ENCODE assay signal across 8 cellular contexts in genomic region chr12:109899345-109899744, GRCh38. TPM values are rescaled to one million over a fixed set of nuclear protein-coding genes. Genes with fewer than 3 reads are reported as not detected.
A peak's percentile ranks its signal among the peaks of the same experiment; 100 is the strongest.
DNase-seq lines count a peak whose midpoint lies in the region; ATAC-seq, FAIRE-seq and TF ChIP-seq lines count a peak whose summit lies in the region.
"Not testable (repeated sequence)": the region's sequence is repeated elsewhere in the genome, so short reads cannot be mapped to it uniquely, and the experiment has no call there.

No MANE protein-coding gene starts in this region.

- not testable (repeated sequence) for H4K8ac ChIP-seq in neuronal stem cell (ENCODE audit: low read depth, low read length)

- H3K9me3 ChIP-seq in BLaER1 treated with 17β-estradiol and CSF1 and Interleukin-3, amounts not matched to agents 10 nM and 100 nM (replicated peaks in 1 of 11); kidney (ENCODE audit: control insufficient read depth in 1 of 2, low read length in 2 of 2); neuronal stem cell (replicated peaks in 1 of 2; ENCODE audit: control insufficient read depth in 2 of 2, insufficient read depth in 1 of 2, low read depth in 1 of 2, low read length in 2 of 2): not testable (repeated sequence)

- not testable (repeated sequence) for H2AK5ac ChIP-seq in neuronal stem cell (ENCODE audit: low read depth, low read length)

- POLR2A ChIA-PET in activated naive CD8-positive, alpha-beta T cell treated with anti-CD3 and anti-CD28 coated beads, Interleukin-2, amount 10 ng/mL, durations not matched to agents 7 days and 5 days (lab: Charles Lee), result interaction anchor here (2.7 kb wide), 1 partner anchor 11 kb away, joined by 20 read pairs; no protein-coding TSS in a partner anchor

- peak overlapping the region; percentile 62 to 97 (median 96) for H3K27ac Mint-ChIP-seq in IgD-negative memory B cell
- peak overlapping the region; percentile 98 for H3K27ac Mint-ChIP-seq in T-helper 2 cell treated with Interferon-gamma antibody and Interleukin-4, amounts not matched to agents 5 μg/mL and 100 μg/mL, for 36 hours
- H3K27ac Mint-ChIP-seq in activated naive CD8-positive, alpha-beta T cell treated with anti-CD3 and anti-CD28 coated beads, Interleukin-2, amount 10 ng/mL, durations not matched to agents 7 days and 5 days, result peak overlapping the region; percentile 96
- peak overlapping the region; percentile 90 for H3K27ac Mint-ChIP-seq in endothelial cell (ENCODE audit: unreplicated experiment)
- not testable (repeated sequence) for H3K27ac Mint-ChIP-seq in stimulated activated naive CD8-positive, alpha-beta T cell treated with anti-CD3 and anti-CD28 coated beads, Interleukin-15, amount 100 ng/mL, for 72 hours

- not testable (repeated sequence) for H2BK120ac ChIP-seq in neuronal stem cell (ENCODE audit: low read depth, low read length)

- H3K9ac ChIP-seq in BLaER1 treated with 17β-estradiol and CSF1 and Interleukin-3, amounts not matched to agents 10 nM and 100 nM, result peak overlapping the region; percentile 87 to 93 (median 90); a peak in 21 of 22 replicates
- peak overlapping the region in 1 of 2 donors; percentile 51 for H3K9ac ChIP-seq in kidney (ENCODE audit: low read length in 2 of 2)
- H3K9ac ChIP-seq in neuronal stem cell (ENCODE audit: low read depth, low read length, poor library complexity), result not testable (repeated sequence)

- no CpG with 5 or more reads among the region's 15 CpGs for WGBS in neuronal stem cell (ENCODE audit: extremely low coverage in 2 of 2, insufficient read length in 2 of 2, insufficient replicate concordance in 1 of 2), 2 donors

- not testable (repeated sequence) for FAIRE-seq in kidney (lab: Jason Lieb, UNC)

- not testable (repeated sequence) for H3K18ac ChIP-seq in neuronal stem cell (ENCODE audit: low read length)

- H2BK15ac ChIP-seq in neuronal stem cell (ENCODE audit: low read length), result not testable (repeated sequence)

- intact Hi-C loops in kidney (cut with DNase I), result not testable (repeated sequence)

- peak overlapping the region; percentile 81 to 97 (median 93) for H3K4me2 ChIP-seq in BLaER1 treated with 17β-estradiol and CSF1 and Interleukin-3, amounts not matched to agents 10 nM and 100 nM
- not testable (repeated sequence) for H3K4me2 ChIP-seq in neuronal stem cell (ENCODE audit: insufficient read depth, low read length, poor library complexity, severe bottlenecking)

- H3K9me3 Mint-ChIP-seq in IgD-negative memory B cell; T-helper 2 cell treated with Interferon-gamma antibody and Interleukin-4, amounts not matched to agents 5 μg/mL and 100 μg/mL, for 36 hours; activated naive CD8-positive, alpha-beta T cell treated with anti-CD3 and anti-CD28 coated beads, Interleukin-2, amount 10 ng/mL, durations not matched to agents 7 days and 5 days; endothelial cell (ENCODE audit: unreplicated experiment); stimulated activated naive CD8-positive, alpha-beta T cell treated with anti-CD3 and anti-CD28 coated beads, Interleukin-15, amount 100 ng/mL, for 72 hours: not testable (repeated sequence)

- peaks cover 17 to 30% (median 22%) of the 10 kb centered on the region in 10 experiments for H3K4me1 ChIP-seq in BLaER1 treated with 17β-estradiol and CSF1 and Interleukin-3, amounts not matched to agents 10 nM and 100 nM
- not testable (repeated sequence) for H3K4me1 ChIP-seq in kidney (ENCODE audit: control insufficient read depth in 1 of 2, insufficient read depth in 1 of 2, low read depth in 1 of 2, low read length in 2 of 2); neuronal stem cell (ENCODE audit: control insufficient read depth in 2 of 2, insufficient read depth in 1 of 2, low read depth in 1 of 2, low read length in 2 of 2)

- not testable (repeated sequence) for H3K4ac ChIP-seq in neuronal stem cell (ENCODE audit: low read length)

- peak overlapping the region; percentile 79 to 88 (median 80); a peak in 14 of 20 replicates for H3K4me3 ChIP-seq in BLaER1 treated with 17β-estradiol and CSF1 and Interleukin-3, amounts not matched to agents 10 nM and 100 nM
- H3K4me3 ChIP-seq in kidney (ENCODE audit: low read length in 2 of 2), result peak overlapping the region; percentile 81 to 85
- peak overlapping the region in 1 of 2 donors; percentile 66 for H3K4me3 ChIP-seq in neuronal stem cell (ENCODE audit: low read length in 2 of 2)

- TF ChIP-seq CTCF in endothelial cell (IDR thresholded peaks at IDR 0.05; ENCODE audit: unreplicated experiment); kidney (IDR thresholded peaks at IDR 0.05; ENCODE audit: borderline replicate concordance, extremely low read depth, insufficient read depth): not testable (repeated sequence)

- H2BK12ac ChIP-seq in neuronal stem cell (ENCODE audit: low read length), result not testable (repeated sequence)

- not testable (repeated sequence) for ATAC-seq in activated naive CD8-positive, alpha-beta T cell treated with anti-CD3 and anti-CD28 coated beads, Interleukin-2, amount 10 ng/mL, durations not matched to agents 7 days and 5 days (ENCODE audit: low read depth); stimulated activated naive CD8-positive, alpha-beta T cell treated with anti-CD3 and anti-CD28 coated beads, Interleukin-15, amount 100 ng/mL, for 72 hours

- H3K36me3 Mint-ChIP-seq in IgD-negative memory B cell; activated naive CD8-positive, alpha-beta T cell treated with anti-CD3 and anti-CD28 coated beads, Interleukin-2, amount 10 ng/mL, durations not matched to agents 7 days and 5 days; endothelial cell (ENCODE audit: low read depth, unreplicated experiment): not testable (repeated sequence)
- H3K36me3 Mint-ChIP-seq in T-helper 2 cell treated with Interferon-gamma antibody and Interleukin-4, amounts not matched to agents 5 μg/mL and 100 μg/mL, for 36 hours (ENCODE audit: low read depth), result peaks cover 12% of the 10 kb centered on the region

- not testable (repeated sequence) for H2BK5ac ChIP-seq in neuronal stem cell (ENCODE audit: low read length)

- not testable (repeated sequence) for DNase-seq in T-helper 2 cell treated with Interferon-gamma antibody and Interleukin-4, amounts not matched to agents 5 μg/mL and 100 μg/mL, for 36 hours (ENCODE audit: low spot score); activated naive CD8-positive, alpha-beta T cell treated with anti-CD3 and anti-CD28 coated beads, Interleukin-2, amount 10 ng/mL, durations not matched to agents 7 days and 5 days; endothelial cell (ENCODE audit: low spot score); kidney; neuronal stem cell (ENCODE audit: low spot score); stimulated activated naive CD8-positive, alpha-beta T cell treated with anti-CD3 and anti-CD28 coated beads, Interleukin-15, amount 100 ng/mL, for 72 hours

- H3K23ac ChIP-seq in neuronal stem cell (ENCODE audit: low read depth, low read length, poor library complexity), result not testable (repeated sequence)

- not testable (repeated sequence) for H3K14ac ChIP-seq in neuronal stem cell (ENCODE audit: low read length)

- H3K4me1 Mint-ChIP-seq in IgD-negative memory B cell (peaks cover 13 to 19% (median 16%) of the 10 kb centered on the region in 3 donors), endothelial cell (ENCODE audit: unreplicated experiment) (peaks cover 17% of the 10 kb centered on the region)
- H3K4me1 Mint-ChIP-seq in T-helper 2 cell treated with Interferon-gamma antibody and Interleukin-4, amounts not matched to agents 5 μg/mL and 100 μg/mL, for 36 hours (ENCODE audit: low read depth), result not testable (repeated sequence)
- peaks cover 17% of the 10 kb centered on the region for H3K4me1 Mint-ChIP-seq in activated naive CD8-positive, alpha-beta T cell treated with anti-CD3 and anti-CD28 coated beads, Interleukin-2, amount 10 ng/mL, durations not matched to agents 7 days and 5 days
- H3K4me1 Mint-ChIP-seq in stimulated activated naive CD8-positive, alpha-beta T cell treated with anti-CD3 and anti-CD28 coated beads, Interleukin-15, amount 100 ng/mL, for 72 hours, result peaks cover 23% of the 10 kb centered on the region

- H3K36me3 ChIP-seq in BLaER1 treated with 17β-estradiol and CSF1 and Interleukin-3, amounts not matched to agents 10 nM and 100 nM, result peaks cover 16 to 29% (median 20%) of the 10 kb centered on the region in 11 experiments
- H3K36me3 ChIP-seq in kidney (ENCODE audit: control insufficient read depth in 1 of 2, insufficient read depth in 2 of 2, low read length in 2 of 2), result peaks cover 9 to 12% of the 10 kb centered on the region in 2 donors
- peaks cover 12 to 17% of the 10 kb centered on the region in 2 donors for H3K36me3 ChIP-seq in neuronal stem cell (replicated peaks in 1 of 2; ENCODE audit: control insufficient read depth in 2 of 2, insufficient read depth in 2 of 2, low read length in 2 of 2)

- H2AFZ ChIP-seq in neuronal stem cell (ENCODE audit: low read length), result peak overlapping the region; percentile 90

- not testable (repeated sequence) for H3K27me3 ChIP-seq in BLaER1 treated with 17β-estradiol and CSF1 and Interleukin-3, amounts not matched to agents 10 nM and 100 nM; neuronal stem cell (ENCODE audit: control insufficient read depth in 3 of 3, insufficient read depth in 3 of 3, low read depth in 1 of 3, low read length in 3 of 3)

- not testable (repeated sequence) for H3K79me1 ChIP-seq in neuronal stem cell (ENCODE audit: low read depth, low read length)

- H3K27me3 Mint-ChIP-seq in IgD-negative memory B cell; T-helper 2 cell treated with Interferon-gamma antibody and Interleukin-4, amounts not matched to agents 5 μg/mL and 100 μg/mL, for 36 hours (ENCODE audit: low read depth); activated naive CD8-positive, alpha-beta T cell treated with anti-CD3 and anti-CD28 coated beads, Interleukin-2, amount 10 ng/mL, durations not matched to agents 7 days and 5 days; endothelial cell (ENCODE audit: unreplicated experiment); stimulated activated naive CD8-positive, alpha-beta T cell treated with anti-CD3 and anti-CD28 coated beads, Interleukin-15, amount 100 ng/mL, for 72 hours: not testable (repeated sequence)

- not testable (repeated sequence) for H4K91ac ChIP-seq in neuronal stem cell (ENCODE audit: low read depth, low read length, poor library complexity)

- H4K20me1 ChIP-seq in BLaER1 treated with 17β-estradiol and CSF1 and Interleukin-3, amounts not matched to agents 10 nM and 100 nM, result peaks cover 0 to 19% (median 0%) of the 10 kb centered on the region in 11 experiments; a peak in 4 of 22 replicates

- peak overlapping the region; percentile 75 to 92 (median 89); a peak in 19 of 22 replicates for H3K27ac ChIP-seq in BLaER1 treated with 17β-estradiol and CSF1 and Interleukin-3, amounts not matched to agents 10 nM and 100 nM
- H3K27ac ChIP-seq in kidney (ENCODE audit: low read depth in 2 of 2, low read length in 2 of 2); neuronal stem cell (replicated peaks; ENCODE audit: low read length): not testable (repeated sequence)

- peak overlapping the region; percentile 51 to 99 (median 94) for H3K4me3 Mint-ChIP-seq in IgD-negative memory B cell
- H3K4me3 Mint-ChIP-seq in T-helper 2 cell treated with Interferon-gamma antibody and Interleukin-4, amounts not matched to agents 5 μg/mL and 100 μg/mL, for 36 hours, result peak overlapping the region; percentile 85
- H3K4me3 Mint-ChIP-seq in activated naive CD8-positive, alpha-beta T cell treated with anti-CD3 and anti-CD28 coated beads, Interleukin-2, amount 10 ng/mL, durations not matched to agents 7 days and 5 days, result peak overlapping the region; percentile 92
- H3K4me3 Mint-ChIP-seq in endothelial cell (ENCODE audit: unreplicated experiment), result peak overlapping the region; percentile 25
- H3K4me3 Mint-ChIP-seq in stimulated activated naive CD8-positive, alpha-beta T cell treated with anti-CD3 and anti-CD28 coated beads, Interleukin-15, amount 100 ng/mL, for 72 hours, result peak overlapping the region; percentile 84 to 96

RNA-seq across cellular contexts. Expression of gene TCHP, which starts 0.7 kb away (rescaled TPM):
- 12.5 TPM for polyA plus RNA-seq in IgD-negative memory B cell
- 10 to 100 TPM; 34.4 to 37.2 TPM for total RNA-seq in activated naive CD8-positive, alpha-beta T cell treated with anti-CD3 and anti-CD28 coated beads, Interleukin-2, amount 10 ng/mL, durations not matched to agents 7 days and 5 days
- 20.8 TPM for total RNA-seq in endothelial cell (ENCODE audit: unreplicated experiment)
- 16.2 TPM for total RNA-seq in kidney
- polyA plus RNA-seq in kidney (ENCODE audit: insufficient read depth, low read depth, low replicate concordance), result 6.0 TPM
- polyA plus RNA-seq in neuronal stem cell (2013, experiment 1 of 2), result 17.3 TPM
- polyA plus RNA-seq in neuronal stem cell (2013, experiment 2 of 2), result 17.6 TPM

RNA-seq across cellular contexts. Expression of gene GLTP, which starts 19.0 kb away (rescaled TPM):
- 47.8 TPM for polyA plus RNA-seq in IgD-negative memory B cell
- total RNA-seq in activated naive CD8-positive, alpha-beta T cell treated with anti-CD3 and anti-CD28 coated beads, Interleukin-2, amount 10 ng/mL, durations not matched to agents 7 days and 5 days, result 10 to 100 TPM; 18.3 to 20.2 TPM
- 51.2 TPM for total RNA-seq in endothelial cell (ENCODE audit: unreplicated experiment)
- total RNA-seq in kidney, result 45.9 TPM
- polyA plus RNA-seq in kidney (ENCODE audit: insufficient read depth, low read depth, low replicate concordance), result 56.4 TPM
- 23.7 TPM for polyA plus RNA-seq in neuronal stem cell (2013, experiment 1 of 2)
- 24.7 TPM for polyA plus RNA-seq in neuronal stem cell (2013, experiment 2 of 2)

Comparison
In these comparisons a context has a peak if more than half of its experiments do, and no peak if none do; other contexts are left out.
1. H3K4me3 Mint-ChIP-seq: peak in every context shown above with its lines; median percentile 94 in IgD-negative memory B cell; 92 in activated naive CD8-positive, alpha-beta T cell treated with anti-CD3 and anti-CD28 coated beads, Interleukin-2, amount 10 ng/mL, durations not matched to agents 7 days and 5 days; 90 in stimulated activated naive CD8-positive, alpha-beta T cell treated with anti-CD3 and anti-CD28 coated beads, Interleukin-15, amount 100 ng/mL, for 72 hours; 85 in T-helper 2 cell treated with Interferon-gamma antibody and Interleukin-4, amounts not matched to agents 5 μg/mL and 100 μg/mL, for 36 hours; 25 in endothelial cell.